In the genomic region with DNA sequence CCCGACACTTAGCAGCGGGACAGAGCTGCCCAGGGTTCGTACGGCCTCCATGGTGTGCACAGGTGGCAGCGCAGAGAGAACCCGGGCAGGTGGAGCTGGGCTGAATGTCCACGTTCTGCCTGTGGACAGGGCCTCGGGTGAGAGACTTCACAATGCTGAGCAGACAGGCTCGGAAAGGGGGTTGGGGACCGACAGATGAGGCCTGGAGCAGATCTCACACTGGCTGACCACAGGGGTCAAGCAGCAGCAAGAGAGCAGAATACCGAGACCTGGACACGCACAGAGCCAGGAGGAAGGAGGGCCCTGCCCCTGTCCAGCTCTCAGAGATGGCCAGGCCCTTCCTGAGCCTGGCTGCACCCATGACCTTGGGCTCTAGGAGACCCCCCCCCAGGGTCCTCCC, we compare ENCODE assay signal across 13 cellular contexts.
DNase-seq lines count a peak whose midpoint lies in the region; ATAC-seq and TF ChIP-seq lines count a peak whose summit lies in the region.
"Had no signal": no experiment of that assay in that cellular context is flagged by ENCODE, and none has a peak within 500 bp of the region (broad histone marks: within the 10 kb centered on the region; RNA-seq: fewer than 3 reads in every experiment).

No MANE protein-coding gene starts in this region.

- no peaks in the 10 kb centered on the region for H3K27me3 Mint-ChIP-seq in stimulated activated naive CD8-positive, alpha-beta T cell treated with anti-CD3 and anti-CD28 coated beads, Interleukin-15, Interleukin-2, amounts not matched to agents 100 ng/mL and 50 ng/mL, for 24 hours
- H3K27me3 Mint-ChIP-seq in osteocyte (ENCODE audit: unreplicated experiment), result no peaks in the 10 kb centered on the region
- H3K27me3 Mint-ChIP-seq: activated naive CD4-positive, alpha-beta T cell treated with anti-CD3 and anti-CD28 coated beads, Interleukin-2, amount 10 ng/mL, durations not matched to agents 7 days and 5 days had no signal

- H3K4me3 ChIP-seq in fibroblast of villous mesenchyme (ENCODE audit: low read depth, low read length), result no peak overlapping the region
- H3K4me3 ChIP-seq: hepatocyte had no signal

- no peaks in the 10 kb centered on the region for H3K9me3 Mint-ChIP-seq in stimulated activated naive CD8-positive, alpha-beta T cell treated with anti-CD3 and anti-CD28 coated beads, Interleukin-15, Interleukin-2, amounts not matched to agents 100 ng/mL and 50 ng/mL, for 24 hours
- no peaks in the 10 kb centered on the region for H3K9me3 Mint-ChIP-seq in osteocyte (ENCODE audit: unreplicated experiment)
- H3K9me3 Mint-ChIP-seq: activated naive CD4-positive, alpha-beta T cell treated with anti-CD3 and anti-CD28 coated beads, Interleukin-2, amount 10 ng/mL, durations not matched to agents 7 days and 5 days had no signal

- ATAC-seq in stimulated activated naive CD8-positive, alpha-beta T cell treated with anti-CD3 and anti-CD28 coated beads, Interleukin-15, Interleukin-2, amounts not matched to agents 100 U/mL and 50 U/mL, for 24 hours, result no peak
- ATAC-seq in GM18498 (IDR thresholded peaks at IDR 0.05; ENCODE audit: unreplicated experiment), result no peak

- H3K27ac Mint-ChIP-seq in stimulated activated naive CD8-positive, alpha-beta T cell treated with anti-CD3 and anti-CD28 coated beads, Interleukin-15, Interleukin-2, amounts not matched to agents 100 ng/mL and 50 ng/mL, for 24 hours, result peak overlapping the region; percentile 58
- H3K27ac Mint-ChIP-seq in osteocyte (ENCODE audit: unreplicated experiment), result peak overlapping the region; percentile 69

- peaks cover 41% of the 10 kb centered on the region for H3K36me3 Mint-ChIP-seq in stimulated activated naive CD8-positive, alpha-beta T cell treated with anti-CD3 and anti-CD28 coated beads, Interleukin-15, Interleukin-2, amounts not matched to agents 100 ng/mL and 50 ng/mL, for 24 hours (ENCODE audit: low read depth)
- peaks cover 41% of the 10 kb centered on the region for H3K36me3 Mint-ChIP-seq in osteocyte (ENCODE audit: unreplicated experiment)

- DNase-seq in stimulated activated naive CD8-positive, alpha-beta T cell treated with anti-CD3 and anti-CD28 coated beads, Interleukin-15, Interleukin-2, amounts not matched to agents 100 U/mL and 50 U/mL, for 24 hours, result no peak
- DNase-seq in fibroblast of villous mesenchyme (ENCODE audit: low read depth) (peak; percentile 73), osteocyte (ENCODE audit: extremely low spot score, unreplicated experiment) (no peak), Kasumi-1 (lab: John Stamatoyannopoulos, UW) (no peak), NCI-H1436 (lab: John Stamatoyannopoulos, UW) (no peak), anterior cingulate cortex (lab: John Stamatoyannopoulos, UW) (no peak)
- DNase-seq: activated CD4-positive, alpha-beta T cell treated with anti-CD3 and anti-CD28 coated beads, Interleukin-2, amount 50 U/mL, for 4 hours; activated naive CD4-positive, alpha-beta T cell treated with anti-CD3 and anti-CD28 coated beads, Interleukin-2, amount 10 ng/mL, durations not matched to agents 7 days and 5 days; effector CD4-positive, alpha-beta T cell; T-helper 1 cell had no signal

- no peak overlapping the region for H3K4me3 Mint-ChIP-seq in stimulated activated naive CD8-positive, alpha-beta T cell treated with anti-CD3 and anti-CD28 coated beads, Interleukin-15, Interleukin-2, amounts not matched to agents 100 ng/mL and 50 ng/mL, for 24 hours
- H3K4me3 Mint-ChIP-seq in osteocyte (ENCODE audit: unreplicated experiment), result no peak overlapping the region
- H3K4me3 Mint-ChIP-seq: activated naive CD4-positive, alpha-beta T cell treated with anti-CD3 and anti-CD28 coated beads, Interleukin-2, amount 10 ng/mL, durations not matched to agents 7 days and 5 days had no signal

- peaks cover 12% of the 10 kb centered on the region for H3K4me1 Mint-ChIP-seq in stimulated activated naive CD8-positive, alpha-beta T cell treated with anti-CD3 and anti-CD28 coated beads, Interleukin-15, Interleukin-2, amounts not matched to agents 100 ng/mL and 50 ng/mL, for 24 hours (ENCODE audit: low read depth)
- peaks cover 60% of the 10 kb centered on the region for H3K4me1 Mint-ChIP-seq in osteocyte (ENCODE audit: unreplicated experiment)
- H3K4me1 Mint-ChIP-seq: activated naive CD4-positive, alpha-beta T cell treated with anti-CD3 and anti-CD28 coated beads, Interleukin-2, amount 10 ng/mL, durations not matched to agents 7 days and 5 days had no signal

- TF ChIP-seq CTCF in fibroblast of villous mesenchyme (IDR thresholded peaks at IDR 0.05; ENCODE audit: insufficient read depth, low read depth, low read length), result no peak
- no peak for TF ChIP-seq CTCF in osteocyte (IDR thresholded peaks at IDR 0.05)
